1 cellular context compared by ENCODE assay signal in genomic region chr12:54277823-54278276, GRCh38.
A peak's percentile ranks its signal among the peaks of the same experiment; 100 is the strongest.
TF ChIP-seq lines count a peak whose summit lies in the region.

No MANE protein-coding gene starts in this region.

TF ChIP-seq in H1, 55 proteins besides CTCF, POLR2A, EP300 and RAD21:
- no peak for TF ChIP-seq KDM5A (IDR thresholded peaks at IDR 0.05; ENCODE audit: low read length)
- peak; percentile 55; the same call in 1 of the 2 replicates for TF ChIP-seq POLR2AphosphoS5 (IDR thresholded peaks at IDR 0.05; ENCODE audit: low read depth, low read length)
